Comparison of ENCODE assay signal across 20 cellular contexts in the genomic region with DNA sequence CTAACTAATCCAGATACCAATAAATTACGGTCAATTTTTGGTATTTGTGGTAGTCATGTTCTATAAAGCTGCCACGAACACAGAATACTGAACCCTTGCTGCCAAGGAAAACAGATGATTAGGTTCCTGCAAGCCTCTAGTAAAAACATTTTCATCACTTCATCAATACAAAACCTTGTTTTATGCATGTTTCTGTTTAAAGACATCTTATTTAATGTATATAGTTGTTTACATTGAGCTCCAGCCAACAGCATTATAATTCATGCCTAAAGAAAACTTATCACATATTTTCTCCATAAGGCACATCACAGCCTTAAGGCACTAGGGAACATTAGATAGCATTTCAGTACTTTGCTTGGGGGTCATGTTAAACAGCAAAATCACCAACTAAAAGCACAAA. TPM values are rescaled to one million over a fixed set of nuclear protein-coding genes. Genes with fewer than 3 reads are reported as not detected.
DNase-seq lines count a peak whose midpoint lies in the region; ATAC-seq and TF ChIP-seq lines count a peak whose summit lies in the region.
"Had no signal": no experiment of that assay in that cellular context is flagged by ENCODE, and none has a peak within 500 bp of the region (broad histone marks: within the 10 kb centered on the region; RNA-seq: fewer than 3 reads in every experiment).

No MANE protein-coding gene starts in this region.

- H3K4me1 ChIP-seq in ACC112 (ENCODE audit: control insufficient read depth, insufficient read depth, low read length, unreplicated experiment) (peaks cover 11% of the 10 kb centered on the region), PC-3 (ENCODE audit: insufficient read depth, low read length) (no peaks in the 10 kb centered on the region), fibroblast of lung (ENCODE audit: control insufficient read depth, extremely low read depth, insufficient read depth, low read length) (no peaks in the 10 kb centered on the region), osteoblast (ENCODE audit: insufficient read depth, low read length) (no peaks in the 10 kb centered on the region)
- H3K4me1 ChIP-seq: Caco-2, HAP-1 had no signal

- H3K36me3 Mint-ChIP-seq in activated naive CD4-positive, alpha-beta T cell treated with anti-CD3 and anti-CD28 coated beads, Interleukin-2, amount 10 ng/mL, durations not matched to agents 7 days and 5 days, result peaks cover 73% of the 10 kb centered on the region

- DNase-seq in PC-3 (no peak), fibroblast of lung (ENCODE audit: low read depth in 2 of 2) (peak in 1 of 2 donors; percentile 18), osteoblast (ENCODE audit: insufficient read length, low spot score, missing footprints) (no peak), SW480 (ENCODE audit: low spot score) (no peak), NCI-H526 (lab: John Stamatoyannopoulos, UW) (no peak)
- no peak for DNase-seq in activated naive CD4-positive, alpha-beta T cell treated with anti-CD3 and anti-CD28 coated beads, Interleukin-2, amount 10 ng/mL, durations not matched to agents 7 days and 5 days
- DNase-seq: AML-193; Caco-2; CD8-positive, alpha-beta memory T cell; DND-41; GDM1; HFFc6 had no signal

- H3K9ac ChIP-seq in PC-3 (ENCODE audit: low read length) (no peak overlapping the region), fibroblast of lung (ENCODE audit: insufficient read depth, low read length) (no peak overlapping the region)
- H3K9ac ChIP-seq: BLaER1 had no signal

- H3K27ac Mint-ChIP-seq in activated naive CD4-positive, alpha-beta T cell treated with anti-CD3 and anti-CD28 coated beads, Interleukin-2, amount 10 ng/mL, durations not matched to agents 7 days and 5 days, result no peak overlapping the region
- H3K27ac Mint-ChIP-seq: HFFc6 had no signal

- peak overlapping the region; percentile 3; the same call in 1 of the 2 replicates for H3K27ac ChIP-seq in ACC112 (ENCODE audit: low read depth, low read length)
- H3K27ac ChIP-seq in PC-3 (ENCODE audit: low read length), result no peak overlapping the region
- no peak overlapping the region for H3K27ac ChIP-seq in fibroblast of lung (ENCODE audit: insufficient read depth, low read length)
- H3K27ac ChIP-seq in osteoblast (ENCODE audit: low read depth, low read length), result no peak overlapping the region
- H3K27ac ChIP-seq: 22Rv1, BLaER1 had no signal

- no peaks in the 10 kb centered on the region for H3F3A ChIP-seq in PC-3 (ENCODE audit: low read length, unreplicated experiment)

- ATAC-seq in PC-3, result peak; percentile 70
- no peak for ATAC-seq in HG03159 (IDR thresholded peaks at IDR 0.05; ENCODE audit: unreplicated experiment)

- H2AFZ ChIP-seq in ACC112 (ENCODE audit: low read length, unreplicated experiment), result peak overlapping the region; percentile 59
- no peak overlapping the region for H2AFZ ChIP-seq in PC-3 (ENCODE audit: low read length)
- H2AFZ ChIP-seq in fibroblast of lung (ENCODE audit: low read length), result peak overlapping the region; percentile 28
- H2AFZ ChIP-seq in osteoblast (ENCODE audit: low read length), result peak overlapping the region; percentile 57

- peaks cover 14% of the 10 kb centered on the region for H3K9me3 Mint-ChIP-seq in activated naive CD4-positive, alpha-beta T cell treated with anti-CD3 and anti-CD28 coated beads, Interleukin-2, amount 10 ng/mL, durations not matched to agents 7 days and 5 days
- H3K9me3 Mint-ChIP-seq: HFFc6 had no signal

- H3K9me3 ChIP-seq in PC-3 (ENCODE audit: low read length), result no peaks in the 10 kb centered on the region
- H3K9me3 ChIP-seq in fibroblast of lung (ENCODE audit: control insufficient read depth, insufficient read depth, low read depth, low read length), result no peaks in the 10 kb centered on the region
- H3K9me3 ChIP-seq in osteoblast (ENCODE audit: low read depth, low read length), result no peaks in the 10 kb centered on the region
- H3K9me3 ChIP-seq: Caco-2, HAP-1 had no signal

- no TSS peak for BruUV-seq in PC-3 (replicated peaks; lab: Mats Ljungman, UMichigan)

- no peak for TF ChIP-seq CTCF in PC-3 (conservative IDR thresholded peaks at IDR 0.05; ENCODE audit: low read depth, low read length)
- TF ChIP-seq CTCF in fibroblast of lung (conservative IDR thresholded peaks at IDR 0.05 in 1 of 2, IDR thresholded peaks at IDR 0.05 in 1 of 2; ENCODE audit: low read depth in 1 of 2, low read length in 2 of 2), result no peak
- no peak for TF ChIP-seq CTCF in osteoblast (IDR thresholded peaks at IDR 0.05; ENCODE audit: extremely low read depth, low read depth, low read length)

- H3K9me2 ChIP-seq in PC-3 (replicated peaks; ENCODE audit: low read length), result no peaks in the 10 kb centered on the region

- H4K20me1 ChIP-seq in PC-3 (ENCODE audit: low read length), result peaks cover 4% of the 10 kb centered on the region; the same call in 1 of the 2 replicates
- no peaks in the 10 kb centered on the region for H4K20me1 ChIP-seq in fibroblast of lung (ENCODE audit: control insufficient read depth, extremely low read depth, insufficient read depth, low read length)
- no peaks in the 10 kb centered on the region for H4K20me1 ChIP-seq in osteoblast (ENCODE audit: insufficient read depth, low read length)
- H4K20me1 ChIP-seq: BLaER1 had no signal

- H3K4me3 Mint-ChIP-seq in activated naive CD4-positive, alpha-beta T cell treated with anti-CD3 and anti-CD28 coated beads, Interleukin-2, amount 10 ng/mL, durations not matched to agents 7 days and 5 days, result no peak overlapping the region
- H3K4me3 Mint-ChIP-seq: CD8-positive, alpha-beta memory T cell; HFFc6 had no signal

- no peak overlapping the region for H3K4me2 ChIP-seq in PC-3 (ENCODE audit: low read length)
- no peak overlapping the region for H3K4me2 ChIP-seq in fibroblast of lung (ENCODE audit: extremely low read depth, insufficient read depth, low read length)
- H3K4me2 ChIP-seq in osteoblast (ENCODE audit: insufficient read depth, low read length), result no peak overlapping the region
- H3K4me2 ChIP-seq: BLaER1 had no signal

- intact Hi-C loops in PC-3 (cut with micrococcal nuclease), result no loop called here

- CTCF ChIA-PET in PC-3 (lab: Charles Lee), result no interaction called here
- CTCF ChIA-PET in activated naive CD4-positive, alpha-beta T cell treated with anti-CD3 and anti-CD28 coated beads, Interleukin-2, amount 10 ng/mL, durations not matched to agents 7 days and 5 days (lab: Charles Lee), result no interaction called here

- H3K36me3 ChIP-seq in ACC112 (ENCODE audit: insufficient read depth, low read length) (peaks cover 23% of the 10 kb centered on the region), PC-3 (ENCODE audit: low read depth, low read length) (peaks cover 39% of the 10 kb centered on the region), fibroblast of lung (ENCODE audit: control insufficient read depth, insufficient read depth, low read length) (no peaks in the 10 kb centered on the region), osteoblast (ENCODE audit: insufficient read depth, low read length) (peaks cover 3% of the 10 kb centered on the region)

- H3K4me3 ChIP-seq in ACC112 (ENCODE audit: low read depth, low read length), result no peak overlapping the region
- H3K4me3 ChIP-seq in PC-3 (ENCODE audit: low read length), result no peak overlapping the region
- H3K4me3 ChIP-seq in fibroblast of lung (replicated peaks in 1 of 4; ENCODE audit: control extremely low read depth in 1 of 4, insufficient read depth in 1 of 4, low read depth in 3 of 4, low read length in 4 of 4), result no peak overlapping the region
- no peak overlapping the region for H3K4me3 ChIP-seq in osteoblast (ENCODE audit: insufficient read depth, low read length)
- H3K4me3 ChIP-seq: BLaER1, HAP-1 had no signal

- H3K79me2 ChIP-seq in ACC112 (ENCODE audit: control insufficient read depth, insufficient read depth, low read length, unreplicated experiment), result no peaks in the 10 kb centered on the region
- peaks cover 9% of the 10 kb centered on the region for H3K79me2 ChIP-seq in PC-3 (ENCODE audit: low read length)
- H3K79me2 ChIP-seq in fibroblast of lung (ENCODE audit: control insufficient read depth, insufficient read depth, low read length), result no peaks in the 10 kb centered on the region
- peaks cover 3% of the 10 kb centered on the region for H3K79me2 ChIP-seq in osteoblast (ENCODE audit: insufficient read depth, low read length)

- no peaks in the 10 kb centered on the region for H3K4me1 Mint-ChIP-seq in activated naive CD4-positive, alpha-beta T cell treated with anti-CD3 and anti-CD28 coated beads, Interleukin-2, amount 10 ng/mL, durations not matched to agents 7 days and 5 days
- H3K4me1 Mint-ChIP-seq: CD8-positive, alpha-beta memory T cell had no signal

- POLR2A ChIA-PET in PC-3 (lab: Charles Lee; ENCODE audit: unreplicated experiment), result no interaction called here

- H3K27me3 ChIP-seq in ACC112 (ENCODE audit: insufficient read depth, low read length), result no peaks in the 10 kb centered on the region
- H3K27me3 ChIP-seq in PC-3 (ENCODE audit: low read length), result no peaks in the 10 kb centered on the region
- H3K27me3 ChIP-seq in fibroblast of lung (ENCODE audit: control insufficient read depth, insufficient read depth, low read length), result no peaks in the 10 kb centered on the region
- no peaks in the 10 kb centered on the region for H3K27me3 ChIP-seq in osteoblast (ENCODE audit: insufficient read depth, low read length)
- H3K27me3 ChIP-seq: BLaER1 had no signal

- H3K27me3 Mint-ChIP-seq in activated naive CD4-positive, alpha-beta T cell treated with anti-CD3 and anti-CD28 coated beads, Interleukin-2, amount 10 ng/mL, durations not matched to agents 7 days and 5 days, result no peaks in the 10 kb centered on the region
- H3K27me3 Mint-ChIP-seq: CD8-positive, alpha-beta memory T cell had no signal

RNA-seq across cellular contexts. Expression of a gene that starts 27.8 kb away (rescaled TPM):
- total RNA-seq in PC-3 (2014; rRNA removed), result 9.6 and 22.2 TPM in 2 replicates
- 3.3 and 4.1 TPM in 2 replicates for total RNA-seq in fibroblast of lung
- 1.1 and 4.1 TPM in 2 replicates for polyA plus RNA-seq in fibroblast of lung
- polyA plus RNA-seq in fibroblast of lung (2012), result 0.79 and 3.0 TPM in 2 replicates
- polyA minus RNA-seq in fibroblast of lung (ENCODE audit: low replicate concordance), result 0.31 and 0.96 TPM in 2 replicates
- total RNA-seq in osteoblast, result 1.4 and 1.5 TPM in 2 replicates

RNA-seq across cellular contexts. Expression of a gene that starts 49.8 kb away (rescaled TPM):
- total RNA-seq in PC-3 (2014; rRNA removed) (not detected in 2 replicates), fibroblast of lung (not detected in 2 replicates), osteoblast (not detected in 2 replicates)
- not detected in 2 replicates for polyA plus RNA-seq in fibroblast of lung
- not detected in 2 replicates for polyA plus RNA-seq in fibroblast of lung (2012)
- not detected in 2 replicates for polyA minus RNA-seq in fibroblast of lung (ENCODE audit: low replicate concordance)
- total RNA-seq: A673; Caco-2; CD8-positive, alpha-beta memory T cell; H1; HFFc6; HT1080 had no signal
- polyA plus RNA-seq: CD8-positive, alpha-beta memory T cell; H1 had no signal
